1 cellular context compared by ENCODE assay signal in genomic region chr10:129756912-129757861, GRCh38.
TF ChIP-seq lines count a peak whose summit lies in the region.

No MANE protein-coding gene starts in this region.

TF ChIP-seq in GM23338, 12 proteins besides CTCF, POLR2A, EP300 and RAD21 (continued from another document):
- TF ChIP-seq, protein P1, sequence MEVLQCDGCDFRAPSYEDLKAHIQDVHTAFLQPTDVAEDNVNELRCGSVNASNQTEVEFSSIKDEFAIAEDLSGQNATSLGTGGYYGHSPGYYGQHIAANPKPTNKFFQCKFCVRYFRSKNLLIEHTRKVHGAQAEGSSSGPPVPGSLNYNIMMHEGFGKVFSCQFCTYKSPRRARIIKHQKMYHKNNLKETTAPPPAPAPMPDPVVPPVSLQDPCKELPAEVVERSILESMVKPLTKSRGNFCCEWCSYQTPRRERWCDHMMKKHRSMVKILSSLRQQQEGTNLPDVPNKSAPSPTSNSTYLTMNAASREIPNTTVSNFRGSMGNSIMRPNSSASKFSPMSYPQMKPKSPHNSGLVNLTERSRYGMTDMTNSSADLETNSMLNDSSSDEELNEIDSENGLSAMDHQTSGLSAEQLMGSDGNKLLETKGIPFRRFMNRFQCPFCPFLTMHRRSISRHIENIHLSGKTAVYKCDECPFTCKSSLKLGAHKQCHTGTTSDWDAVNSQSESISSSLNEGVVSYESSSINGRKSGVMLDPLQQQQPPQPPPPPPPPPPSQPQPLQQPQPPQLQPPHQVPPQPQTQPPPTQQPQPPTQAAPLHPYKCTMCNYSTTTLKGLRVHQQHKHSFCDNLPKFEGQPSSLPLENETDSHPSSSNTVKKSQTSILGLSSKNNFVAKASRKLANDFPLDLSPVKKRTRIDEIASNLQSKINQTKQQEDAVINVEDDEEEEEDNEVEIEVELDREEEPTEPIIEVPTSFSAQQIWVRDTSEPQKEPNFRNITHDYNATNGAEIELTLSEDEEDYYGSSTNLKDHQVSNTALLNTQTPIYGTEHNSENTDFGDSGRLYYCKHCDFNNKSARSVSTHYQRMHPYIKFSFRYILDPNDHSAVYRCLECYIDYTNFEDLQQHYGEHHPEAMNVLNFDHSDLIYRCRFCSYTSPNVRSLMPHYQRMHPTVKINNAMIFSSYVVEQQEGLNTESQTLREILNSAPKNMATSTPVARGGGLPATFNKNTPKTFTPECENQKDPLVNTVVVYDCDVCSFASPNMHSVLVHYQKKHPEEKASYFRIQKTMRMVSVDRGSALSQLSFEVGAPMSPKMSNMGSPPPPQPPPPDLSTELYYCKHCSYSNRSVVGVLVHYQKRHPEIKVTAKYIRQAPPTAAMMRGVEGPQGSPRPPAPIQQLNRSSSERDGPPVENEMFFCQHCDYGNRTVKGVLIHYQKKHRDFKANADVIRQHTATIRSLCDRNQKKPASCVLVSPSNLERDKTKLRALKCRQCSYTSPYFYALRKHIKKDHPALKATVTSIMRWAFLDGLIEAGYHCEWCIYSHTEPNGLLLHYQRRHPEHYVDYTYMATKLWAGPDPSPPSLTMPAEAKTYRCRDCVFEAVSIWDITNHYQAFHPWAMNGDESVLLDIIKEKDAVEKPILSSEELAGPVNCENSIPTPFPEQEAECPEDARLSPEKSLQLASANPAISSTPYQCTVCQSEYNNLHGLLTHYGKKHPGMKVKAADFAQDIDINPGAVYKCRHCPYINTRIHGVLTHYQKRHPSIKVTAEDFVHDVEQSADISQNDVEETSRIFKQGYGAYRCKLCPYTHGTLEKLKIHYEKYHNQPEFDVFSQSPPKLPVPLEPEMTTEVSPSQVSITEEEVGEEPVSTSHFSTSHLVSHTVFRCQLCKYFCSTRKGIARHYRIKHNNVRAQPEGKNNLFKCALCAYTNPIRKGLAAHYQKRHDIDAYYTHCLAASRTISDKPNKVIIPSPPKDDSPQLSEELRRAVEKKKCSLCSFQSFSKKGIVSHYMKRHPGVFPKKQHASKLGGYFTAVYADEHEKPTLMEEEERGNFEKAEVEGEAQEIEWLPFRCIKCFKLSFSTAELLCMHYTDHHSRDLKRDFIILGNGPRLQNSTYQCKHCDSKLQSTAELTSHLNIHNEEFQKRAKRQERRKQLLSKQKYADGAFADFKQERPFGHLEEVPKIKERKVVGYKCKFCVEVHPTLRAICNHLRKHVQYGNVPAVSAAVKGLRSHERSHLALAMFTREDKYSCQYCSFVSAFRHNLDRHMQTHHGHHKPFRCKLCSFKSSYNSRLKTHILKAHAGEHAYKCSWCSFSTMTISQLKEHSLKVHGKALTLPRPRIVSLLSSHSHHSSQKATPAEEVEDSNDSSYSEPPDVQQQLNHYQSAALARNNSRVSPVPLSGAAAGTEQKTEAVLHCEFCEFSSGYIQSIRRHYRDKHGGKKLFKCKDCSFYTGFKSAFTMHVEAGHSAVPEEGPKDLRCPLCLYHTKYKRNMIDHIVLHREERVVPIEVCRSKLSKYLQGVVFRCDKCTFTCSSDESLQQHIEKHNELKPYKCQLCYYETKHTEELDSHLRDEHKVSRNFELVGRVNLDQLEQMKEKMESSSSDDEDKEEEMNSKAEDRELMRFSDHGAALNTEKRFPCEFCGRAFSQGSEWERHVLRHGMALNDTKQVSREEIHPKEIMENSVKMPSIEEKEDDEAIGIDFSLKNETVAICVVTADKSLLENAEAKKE (CRISPR knock-in tag; IDR thresholded peaks at IDR 0.05): no peak
